In the genomic region with DNA sequence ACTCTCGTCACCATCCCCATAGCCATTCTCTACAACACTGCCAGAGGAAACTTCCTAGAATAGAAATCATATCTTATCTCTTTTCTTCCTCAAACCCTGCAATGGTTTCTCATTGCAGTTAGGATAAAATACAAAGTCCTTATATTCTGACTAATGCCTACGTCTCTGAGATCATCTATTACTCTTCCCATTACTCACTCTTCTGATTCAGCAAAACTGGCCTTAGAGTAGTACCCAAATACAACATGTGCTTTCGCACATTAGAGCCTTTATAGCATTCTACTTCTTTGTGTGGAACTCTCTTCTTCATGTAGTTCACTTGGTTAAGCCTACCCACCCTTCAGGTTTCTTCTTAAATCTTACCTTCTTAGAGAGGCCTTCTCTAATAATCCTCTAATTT, we compare ENCODE assay signal across 26 cellular contexts. TPM values are rescaled to one million over a fixed set of nuclear protein-coding genes. Genes with fewer than 3 reads are reported as not detected.
DNase-seq lines count a peak whose midpoint lies in the region; ATAC-seq and TF ChIP-seq lines count a peak whose summit lies in the region.
"Had no signal": no experiment of that assay in that cellular context is flagged by ENCODE, and none has a peak within 500 bp of the region (broad histone marks: within the 10 kb centered on the region; RNA-seq: fewer than 3 reads in every experiment).

No MANE protein-coding gene starts in this region.

- H3K27me3 Mint-ChIP-seq in CD4-positive, alpha-beta memory T cell: no peaks in the 10 kb centered on the region
- H3K27me3 Mint-ChIP-seq: CD4-positive, alpha-beta T cell; IgD-negative memory B cell had no signal

- POLR2A ChIA-PET in CD4-positive, alpha-beta memory T cell (lab: Charles Lee; ENCODE audit: partially characterized antibody): no interaction called here

- ATAC-seq in SK-N-SH treated with all-trans-retinoic acid at 6 μM for 48 hours (no peak), GM18873 (IDR thresholded peaks at IDR 0.05; ENCODE audit: low FRiP score, unreplicated experiment) (no peak)

- H2AK5ac ChIP-seq in mesenchymal stem cell (ENCODE audit: low read length, severe bottlenecking): no peak overlapping the region

- H3K79me1 ChIP-seq in mesenchymal stem cell (replicated peaks; ENCODE audit: low read length, poor library complexity, severe bottlenecking): no peaks in the 10 kb centered on the region

- H3K4me1 ChIP-seq in GM23248 (ENCODE audit: insufficient read depth) (peaks cover 8% of the 10 kb centered on the region), mesenchymal stem cell (ENCODE audit: control insufficient read depth, insufficient read depth, low read depth, low read length) (no peaks in the 10 kb centered on the region)
- no peaks in the 10 kb centered on the region for H3K4me1 ChIP-seq in CD4-positive, alpha-beta memory T cell (ENCODE audit: insufficient read depth, low read length)
- H3K4me1 ChIP-seq: BLaER1, Caco-2 had no signal

- H3K27me3 ChIP-seq in GM23248 (replicated peaks; ENCODE audit: insufficient read depth) (no peaks in the 10 kb centered on the region), mesenchymal stem cell (ENCODE audit: control insufficient read depth in 1 of 2, insufficient read depth in 1 of 2, low read length in 2 of 2) (peaks cover 0 to 3% of the 10 kb centered on the region in 2 experiments)
- no peaks in the 10 kb centered on the region for H3K27me3 ChIP-seq in CD4-positive, alpha-beta memory T cell (ENCODE audit: insufficient read depth, low read length)

- TF ChIP-seq CTCF in fibroblast of mammary gland (conservative IDR thresholded peaks at IDR 0.05; ENCODE audit: control insufficient read depth, insufficient read depth, low read depth, low read length): no peak

- no peak overlapping the region for H3K27ac Mint-ChIP-seq in CD4-positive, alpha-beta memory T cell
- H3K27ac Mint-ChIP-seq: CD4-positive, alpha-beta T cell; H9 had no signal

- H2BK5ac ChIP-seq in mesenchymal stem cell (ENCODE audit: low read depth, low read length, poor library complexity, severe bottlenecking): no peak overlapping the region

- peaks cover 0 to 13% (median 6%) of the 10 kb centered on the region in 8 donors for H3K9me3 Mint-ChIP-seq in CD4-positive, alpha-beta memory T cell

- intact Hi-C loops in CD4-positive, alpha-beta memory T cell (cut with micrococcal nuclease): no loop called here

- no peak overlapping the region for H3K18ac ChIP-seq in mesenchymal stem cell (ENCODE audit: low read depth in 1 of 2, low read length in 2 of 2)

- H3K4me2 ChIP-seq in GM23248 (ENCODE audit: unreplicated experiment) (no peak overlapping the region), mesenchymal stem cell (ENCODE audit: low read length, poor library complexity, severe bottlenecking) (no peak overlapping the region)
- H3K4me2 ChIP-seq: BLaER1 had no signal

- in situ Hi-C loops in GM23248 (cut with MboI): no loop called here

- H3K4ac ChIP-seq in mesenchymal stem cell (ENCODE audit: low read depth in 1 of 2, low read length in 2 of 2): no peak overlapping the region

- H3K36me3 ChIP-seq in GM23248 (ENCODE audit: low read depth): no peaks in the 10 kb centered on the region
- no peaks in the 10 kb centered on the region for H3K36me3 ChIP-seq in mesenchymal stem cell (ENCODE audit: control insufficient read depth in 1 of 2, insufficient read depth in 2 of 2, low read depth in 1 of 2, low read length in 2 of 2)
- no peaks in the 10 kb centered on the region for H3K36me3 ChIP-seq in CD4-positive, alpha-beta memory T cell (ENCODE audit: insufficient read depth, low read length)
- H3K36me3 ChIP-seq: BLaER1 had no signal

- no peak overlapping the region for H2BK120ac ChIP-seq in mesenchymal stem cell (ENCODE audit: low read depth, low read length)

- no peak overlapping the region for H3K14ac ChIP-seq in mesenchymal stem cell (ENCODE audit: low read length in 2 of 2)

- DNase-seq in GM23248: peak; percentile 63
- DNase-seq in RKO (ENCODE audit: low spot score): peak; percentile 50
- DNase-seq in fibroblast of mammary gland (ENCODE audit: low read depth): peak; percentile 51
- peak; percentile 16 for DNase-seq in mesenchymal stem cell
- DNase-seq in CD4-positive, alpha-beta memory T cell: no peak
- DNase-seq in activated CD4-positive, alpha-beta T cell treated with anti-CD3 and anti-CD28 coated beads, Interleukin-2, amount 50 U/mL, for 48 hours: no peak
- DNase-seq: Caco-2; CD4-positive, alpha-beta T cell; DND-41; H9; Karpas-422; NCI-H1417; NCI-H1694 treated with DMSO at 0.1 percent for 48 hours; NCI-H2081 treated with DMSO at 0.1 percent for 48 hours; NCI-H2171 treated with DMSO at 0.1 percent for 48 hours; NCI-H446; NCI-H526; OCI-M1; Right ventricle myocardium superior; SW 1271 had no signal

- peaks cover 1 to 5% of the 10 kb centered on the region in 2 donors for H3K36me3 Mint-ChIP-seq in CD4-positive, alpha-beta memory T cell

- no peak overlapping the region for H3K27ac ChIP-seq in GM23248
- no peak overlapping the region for H3K27ac ChIP-seq in mesenchymal stem cell (ENCODE audit: low read length, poor library complexity, severe bottlenecking)
- no peak overlapping the region for H3K27ac ChIP-seq in CD4-positive, alpha-beta memory T cell (ENCODE audit: low read depth, low read length)
- H3K27ac ChIP-seq: BLaER1 had no signal

- H3K4me3 Mint-ChIP-seq in CD4-positive, alpha-beta memory T cell: no peak overlapping the region
- H3K4me3 Mint-ChIP-seq: CD4-positive, alpha-beta T cell; H9; IgD-negative memory B cell had no signal

- CTCF ChIA-PET in CD4-positive, alpha-beta memory T cell (lab: Charles Lee; ENCODE audit: partially characterized antibody): interaction anchor here (1.4 to 1.6 kb wide), 2 partner anchors 9 kb away, joined by 6 read pairs; no protein-coding TSS in a partner anchor

- no peak overlapping the region for H3K23ac ChIP-seq in mesenchymal stem cell (ENCODE audit: low read length in 2 of 2)

- no peaks in the 10 kb centered on the region for H3K4me1 Mint-ChIP-seq in CD4-positive, alpha-beta memory T cell
- H3K4me1 Mint-ChIP-seq: H9, IgD-negative memory B cell had no signal

- H3K9ac ChIP-seq in GM23248 (no peak overlapping the region), mesenchymal stem cell (ENCODE audit: low read length) (no peak overlapping the region)
- H3K9ac ChIP-seq: BLaER1 had no signal

- H3F3A ChIP-seq in GM23248 (ENCODE audit: insufficient read depth): 0 out of 2 replicates have a peak, but pooled peaks cover 4% of the 10 kb centered on the region

- no peaks in the 10 kb centered on the region for H3K9me2 ChIP-seq in GM23248 (ENCODE audit: insufficient read depth)

- no peak overlapping the region for H2BK12ac ChIP-seq in mesenchymal stem cell (ENCODE audit: low read length in 2 of 2)

- H3K4me3 ChIP-seq in GM23248 (no peak overlapping the region), fibroblast of mammary gland (ENCODE audit: control insufficient read depth, low read depth, low read length) (no peak overlapping the region), mesenchymal stem cell (ENCODE audit: insufficient read depth in 1 of 2, low read depth in 1 of 2, low read length in 2 of 2) (no peak overlapping the region)
- no peak overlapping the region for H3K4me3 ChIP-seq in CD4-positive, alpha-beta memory T cell (ENCODE audit: low read length in 2 of 2)
- H3K4me3 ChIP-seq: BLaER1 had no signal

- H4K8ac ChIP-seq in mesenchymal stem cell (ENCODE audit: low read length): no peak overlapping the region

- H3K9me3 ChIP-seq in GM23248 (ENCODE audit: low read depth) (no peaks in the 10 kb centered on the region), mesenchymal stem cell (ENCODE audit: control insufficient read depth, low read length) (peaks cover 15% of the 10 kb centered on the region)
- H3K9me3 ChIP-seq in CD4-positive, alpha-beta memory T cell (ENCODE audit: control insufficient read depth in 1 of 2, low read length in 2 of 2): no peaks in the 10 kb centered on the region
- H3K9me3 ChIP-seq: Caco-2 had no signal

- no peak overlapping the region for H4K91ac ChIP-seq in mesenchymal stem cell (ENCODE audit: low read length)

- H2AFZ ChIP-seq in GM23248 (no peak overlapping the region), mesenchymal stem cell (ENCODE audit: low read depth, low read length) (no peak overlapping the region)

- H3K79me2 ChIP-seq in GM23248 (ENCODE audit: insufficient read depth): no peaks in the 10 kb centered on the region

- WGBS in GM23248 (ENCODE audit: low coverage in 1 of 2, low lambda C conversion rate in 2 of 2, missing lambda C conversion rate in 2 of 2), 2 experiments: 24 to 26% methylated on average over 3 of the region's 3 CpGs
- 63% methylated on average over 3 of the region's 3 CpGs for WGBS in mesenchymal stem cell

- H2BK15ac ChIP-seq in mesenchymal stem cell (ENCODE audit: low read depth, poor library complexity, severe bottlenecking): no peak overlapping the region

- no peaks in the 10 kb centered on the region for H4K20me1 ChIP-seq in GM23248 (ENCODE audit: insufficient read depth)
- H4K20me1 ChIP-seq: BLaER1 had no signal

TF ChIP-seq in SK-N-SH treated with all-trans-retinoic acid at 6 μM for 48 hours, 23 proteins besides CTCF, POLR2A, EP300 and RAD21 (continues in another document):
- no peak for TF ChIP-seq PPARA (CRISPR knock-in tag; IDR thresholded peaks at IDR 0.05; ENCODE audit: borderline replicate concordance)
- TF ChIP-seq GLIS3 (CRISPR knock-in tag; IDR thresholded peaks at IDR 0.05): no peak
- no peak for TF ChIP-seq ZNF565 (CRISPR knock-in tag; conservative IDR thresholded peaks at IDR 0.05; ENCODE audit: low read depth)

RNA-seq across cellular contexts. Expression of a gene that starts 28.0 kb away (rescaled TPM):
- total RNA-seq in GM23248 (2014; rRNA removed; shearing (Covaris generic)): not detected in 2 replicates
- not detected in 2 replicates for polyA plus RNA-seq in GM23248 (2016; fragmentation: Nextera tagmentation; extraction: Ambion mirVana)
- 0.06 TPM for polyA plus RNA-seq in mesenchymal stem cell (2013, experiment 1 of 2)
- 0.03 TPM for polyA plus RNA-seq in mesenchymal stem cell (2013, experiment 2 of 2)
- 1 to 10 TPM in 1 of 2 experiments, under 1 TPM in 1; 0.70 to 1.5 TPM for total RNA-seq in CD4-positive, alpha-beta memory T cell
- under 1 TPM; 0.11 to 0.54 TPM for polyA plus RNA-seq in CD4-positive, alpha-beta memory T cell
- total RNA-seq: Caco-2, MCF 10A, RPMI7951 had no signal

Comparison
In these comparisons a context has a peak if more than half of its experiments do, and no peak if none do; other contexts are left out.
1. DNase-seq: peak in GM23248 (single experiment), RKO (single experiment), fibroblast of mammary gland (single experiment) and mesenchymal stem cell (single experiment); none in CD4-positive, alpha-beta memory T cell (0 of 5) and activated CD4-positive, alpha-beta T cell treated with anti-CD3 and anti-CD28 coated beads, Interleukin-2, amount 50 U/mL, for 48 hours (0 of 2).